9 cellular contexts compared by ENCODE assay signal in the genomic region with DNA sequence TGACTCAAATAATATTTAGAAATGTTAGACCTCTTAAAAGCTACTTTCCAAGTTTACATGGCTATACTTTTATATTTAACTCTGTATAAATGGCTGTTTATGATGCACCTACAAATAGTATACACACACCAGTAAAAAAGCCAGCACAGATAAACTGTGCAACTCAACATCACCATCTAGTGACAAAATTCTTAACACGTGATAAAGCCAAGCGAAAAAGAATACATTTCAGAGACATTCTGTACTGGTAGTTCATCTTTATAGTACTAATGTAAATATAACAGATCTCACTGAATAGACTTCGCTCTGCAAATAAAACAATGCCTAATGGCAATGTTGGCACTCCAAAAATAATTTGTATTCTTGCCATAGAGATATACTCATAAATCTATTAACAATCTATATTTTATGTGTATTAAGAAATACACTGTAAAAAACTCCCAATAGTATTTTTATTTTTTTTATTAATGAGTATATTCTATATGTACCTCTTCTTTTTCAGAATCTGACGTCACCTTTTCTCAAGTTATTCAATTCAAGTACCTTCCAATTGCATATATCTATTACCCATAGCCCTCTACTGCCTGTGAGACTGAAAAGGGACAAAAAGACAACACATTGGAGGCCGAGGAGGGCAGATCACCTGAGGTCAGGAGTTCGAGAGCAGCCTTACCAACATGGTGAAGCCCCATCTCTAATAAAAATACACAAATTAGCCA.
A peak's percentile ranks its signal among the peaks of the same experiment; 100 is the strongest.
DNase-seq lines count a peak whose midpoint lies in the region; ATAC-seq, FAIRE-seq and TF ChIP-seq lines count a peak whose summit lies in the region.
"Had no signal": no experiment of that assay in that cellular context is flagged by ENCODE, and none has a peak within 500 bp of the region (broad histone marks: within the 10 kb centered on the region; RNA-seq: fewer than 3 reads in every experiment).

No MANE protein-coding gene starts in this region.

- ATAC-seq in GM19452 (IDR thresholded peaks at IDR 0.05; ENCODE audit: unreplicated experiment) (peak; percentile 60), lower lobe of right lung (peak in 1 of 2 donors; percentile 44), GM21390 (IDR thresholded peaks at IDR 0.05; ENCODE audit: unreplicated experiment) (no peak)
- ATAC-seq: K562 had no signal

- H3K79me2 ChIP-seq in astrocyte (ENCODE audit: insufficient read depth, low read length) = no peaks in the 10 kb centered on the region

- H3K36me3 ChIP-seq in astrocyte (ENCODE audit: insufficient read depth, low read length) = no peaks in the 10 kb centered on the region
- no peaks in the 10 kb centered on the region for H3K36me3 ChIP-seq in lower lobe of right lung

- peak; percentile 17 for DNase-seq in Caki2 (ENCODE audit: low read depth)
- DNase-seq in LNCaP clone FGC (ENCODE audit: low read depth) = peak; percentile 72
- DNase-seq in astrocyte (ENCODE audit: low read depth) = peak; percentile 16
- DNase-seq in lower lobe of right lung = no peak
- no peak for DNase-seq in SHP77 treated with DMSO at 0.1 percent for 48 hours (lab: John Stamatoyannopoulos, UW)
- no peak for DNase-seq in posterior cingulate gyrus

- H3K27ac Mint-ChIP-seq in astrocyte (ENCODE audit: unreplicated experiment) = no peak overlapping the region

- no peaks in the 10 kb centered on the region for H4K20me1 ChIP-seq in astrocyte (ENCODE audit: insufficient read depth, low read length)

- H3K4me3 ChIP-seq in LNCaP clone FGC (ENCODE audit: low read depth, low read length) = no peak overlapping the region
- no peak overlapping the region for H3K4me3 ChIP-seq in astrocyte (ENCODE audit: insufficient read depth, low read depth, low read length)
- H3K4me3 ChIP-seq in lower lobe of right lung = no peak overlapping the region
- H3K4me3 ChIP-seq: K562 had no signal

- H2AFZ ChIP-seq in astrocyte (ENCODE audit: low read depth, low read length) = no peak overlapping the region

- H3K9me3 Mint-ChIP-seq in astrocyte (ENCODE audit: unreplicated experiment) = no peaks in the 10 kb centered on the region

- no peak overlapping the region for H3K4me3 Mint-ChIP-seq in astrocyte (ENCODE audit: unreplicated experiment)

- peak; percentile 52 for TF ChIP-seq CTCF in LNCaP clone FGC (IDR thresholded peaks at IDR 0.05; ENCODE audit: control insufficient read depth, extremely low read depth, insufficient read depth)
- peak; percentile 56 for TF ChIP-seq CTCF in astrocyte (IDR thresholded peaks at IDR 0.05; ENCODE audit: insufficient read depth, low read depth, low read length)
- peak; percentile 49 for TF ChIP-seq CTCF in lower lobe of right lung (IDR thresholded peaks at IDR 0.05)

- in situ Hi-C loops in Caki2 (cut with HindIII; ENCODE audit: low pct_unique_long_range_greater_than_20kb, low sequenced_read_pairs) = no loop called here

- no peaks in the 10 kb centered on the region for H3K27me3 ChIP-seq in astrocyte (ENCODE audit: insufficient read depth, low read length)
- no peaks in the 10 kb centered on the region for H3K27me3 ChIP-seq in lower lobe of right lung (ENCODE audit: low read depth)

- no peaks in the 10 kb centered on the region for H3K36me3 Mint-ChIP-seq in astrocyte (ENCODE audit: low read depth, unreplicated experiment)

- H3K4me2 ChIP-seq in astrocyte (ENCODE audit: low read length) = no peak overlapping the region

- intact Hi-C loops in lower lobe of right lung (cut with DNase I) (no loop called here), posterior cingulate gyrus (cut with DNase I) (no loop called here)

- no peaks in the 10 kb centered on the region for H3K27me3 Mint-ChIP-seq in astrocyte (ENCODE audit: low read depth, unreplicated experiment)

- H3K27ac ChIP-seq in astrocyte (ENCODE audit: low read depth, low read length) = no peak overlapping the region
- no peak overlapping the region for H3K27ac ChIP-seq in lower lobe of right lung

- no peak overlapping the region for H3K9ac ChIP-seq in astrocyte (ENCODE audit: low read length)

- no peak for FAIRE-seq in astrocyte (lab: Jason Lieb, UNC)
- FAIRE-seq: K562 had no signal

- no peaks in the 10 kb centered on the region for H3K4me1 Mint-ChIP-seq in astrocyte (ENCODE audit: low read depth, unreplicated experiment)

- H3K4me1 ChIP-seq in astrocyte (ENCODE audit: insufficient read depth, low read length) (no peaks in the 10 kb centered on the region), lower lobe of right lung (no peaks in the 10 kb centered on the region)

- H3K9me3 ChIP-seq in astrocyte (ENCODE audit: insufficient read depth, low read depth, low read length) (no peaks in the 10 kb centered on the region), lower lobe of right lung (no peaks in the 10 kb centered on the region)

Comparison
In these comparisons a context has a peak if more than half of its experiments do, and no peak if none do; other contexts are left out.
1. DNase-seq: peak in Caki2 (single experiment), LNCaP clone FGC (single experiment) and astrocyte (single experiment); none in lower lobe of right lung (single experiment), SHP77 treated with DMSO at 0.1 percent for 48 hours (single experiment) and posterior cingulate gyrus (0 of 10).
2. Peak in every context shown above with its lines, with median percentiles within 50 percentile points of each other: CTCF ChIP-seq.